ENCODE assay signal across 8 cellular contexts in genomic region chr12:57846577-57847319, GRCh38. TPM values are rescaled to one million over a fixed set of nuclear protein-coding genes. Genes with fewer than 3 reads are reported as not detected.
A peak's percentile ranks its signal among the peaks of the same experiment; 100 is the strongest.
DNase-seq lines count a peak whose midpoint lies in the region; ATAC-seq and TF ChIP-seq lines count a peak whose summit lies in the region.

CTDSP2 (minus strand) TSS chr12:57846729; CDS start chr12:57846435, 294 bp downstream.

- peak in 1 of 3 experiments; percentile 26 for TF ChIP-seq CTCF in esophagus muscularis mucosa (IDR thresholded peaks at IDR 0.05)

- ATAC-seq in GM21737 (IDR thresholded peaks at IDR 0.05; ENCODE audit: unreplicated experiment), result peak; percentile 34

- peak; percentile 81 for TF ChIP-seq POLR2A in esophagus muscularis mucosa (IDR thresholded peaks at IDR 0.05; ENCODE audit: low read depth)

- H3K27ac ChIP-seq in esophagus muscularis mucosa (replicated peaks in 1 of 4) (peak within 1 kb of the TSS; percentile 99 to 100 (median 100)), muscle layer of duodenum (ENCODE audit: low read length) (peak within 1 kb of the TSS; percentile 94)

- WGBS in esophagus muscularis mucosa, result 0% methylated on average over 22 of the region's 58 CpGs

- H3K36me3 ChIP-seq in esophagus muscularis mucosa, result no peaks in the 10 kb centered on the region
- peaks cover 0 to 14% of the 10 kb centered on the region in 2 donors for H3K36me3 ChIP-seq in muscle layer of duodenum (ENCODE audit: control insufficient read depth in 1 of 2, insufficient read depth in 2 of 2, low read length in 2 of 2)

- intact Hi-C loops in esophagus muscularis mucosa (cut with DNase I), result no loop called here

- DNase-seq in D341Med (ENCODE audit: low spot score), result peak; percentile 99
- peak; percentile 97 for DNase-seq in LHCN-M2 (ENCODE audit: low read depth)
- DNase-seq in RPMI7951 (ENCODE audit: low read depth), result peak; percentile 96
- DNase-seq in activated T-helper 1 cell treated with Interleukin-2 at 50 U/mL for 16 hours (ENCODE audit: low read depth), result peak; percentile 83
- peak; percentile 100 for DNase-seq in esophagus muscularis mucosa (ENCODE audit: extremely low spot score)
- DNase-seq in stimulated activated CD8-positive, alpha-beta memory T cell treated with anti-CD3 and anti-CD28 coated beads, Interleukin-7, amount 100 ng/mL, for 24 hours (ENCODE audit: low read depth), result peak; percentile 73

- H3K4me1 ChIP-seq in esophagus muscularis mucosa, result peaks cover 40 to 57% (median 53%) of the 10 kb centered on the region in 4 donors
- peaks cover 19 to 31% of the 10 kb centered on the region in 2 donors for H3K4me1 ChIP-seq in muscle layer of duodenum (ENCODE audit: control insufficient read depth in 1 of 2, insufficient read depth in 2 of 2, low read length in 2 of 2)

- TF ChIP-seq EP300 in esophagus muscularis mucosa (IDR thresholded peaks at IDR 0.05), result no peak

- peak within 1 kb of the TSS; percentile 84 to 100 (median 98) for H3K4me3 ChIP-seq in esophagus muscularis mucosa
- peak within 1 kb of the TSS; percentile 82 to 87 for H3K4me3 ChIP-seq in muscle layer of duodenum (ENCODE audit: low read depth in 1 of 2, low read length in 2 of 2)

- H3K9me3 ChIP-seq in esophagus muscularis mucosa (no peaks in the 10 kb centered on the region), muscle layer of duodenum (ENCODE audit: control insufficient read depth in 1 of 2, low read length in 2 of 2) (no peaks in the 10 kb centered on the region)

- H3K27me3 ChIP-seq in esophagus muscularis mucosa (no peaks in the 10 kb centered on the region), muscle layer of duodenum (ENCODE audit: low read depth, low read length) (no peaks in the 10 kb centered on the region)

RNA-seq across cellular contexts. Expression of gene CTDSP2, which starts in this region (rescaled TPM):
- 24.3 and 31.9 TPM in 2 replicates for total RNA-seq in LHCN-M2 (2014; rRNA removed)
- polyA plus RNA-seq in LHCN-M2 (2012), result 47.8 TPM
- 27.8 and 44.0 TPM in 2 replicates for total RNA-seq in RPMI7951 (2014; rRNA removed; shearing (Covaris generic))
- 100 to 1,000 TPM; 127 to 249 (median 196) TPM for total RNA-seq in esophagus muscularis mucosa

Comparison
In these comparisons a context has a peak if more than half of its experiments do, and no peak if none do; other contexts are left out.
1. Peak in every context shown above with its lines: DNase-seq, ATAC-seq, H3K4me3 ChIP-seq and H3K27ac ChIP-seq.